ENCODE assay signal across 8 cellular contexts in genomic region chr4:118033148-118034060, GRCh38. TPM values are rescaled to one million over a fixed set of nuclear protein-coding genes. Genes with fewer than 3 reads are reported as not detected.
A peak's percentile ranks its signal among the peaks of the same experiment; 100 is the strongest.
DNase-seq lines count a peak whose midpoint lies in the region; ATAC-seq and TF ChIP-seq lines count a peak whose summit lies in the region.

No MANE protein-coding gene starts in this region.

- peak overlapping the region; percentile 52 for H3K4me3 Mint-ChIP-seq in activated T-cell treated with anti-CD3 and anti-CD28 coated beads, Interleukin-2, amount 50 U/mL, for 24 hours

- no peaks in the 10 kb centered on the region for H3K9me3 Mint-ChIP-seq in activated T-cell treated with anti-CD3 and anti-CD28 coated beads, Interleukin-2, amount 50 U/mL, for 24 hours

- peaks cover 39% of the 10 kb centered on the region for H3K27me3 Mint-ChIP-seq in activated T-cell treated with anti-CD3 and anti-CD28 coated beads, Interleukin-2, amount 50 U/mL, for 24 hours

- no peak overlapping the region for H3K9ac ChIP-seq in iPS-15b (ENCODE audit: low read depth, low read length)

- ATAC-seq in gastrocnemius medialis (no peak), HG03108 (IDR thresholded peaks at IDR 0.05; ENCODE audit: unreplicated experiment) (no peak)

- TF ChIP-seq POLR2A in gastrocnemius medialis (IDR thresholded peaks at IDR 0.05): no peak

- peak overlapping the region; percentile 58 for H3K4me3 ChIP-seq in iPS-15b (ENCODE audit: low read depth, low read length)
- peak overlapping the region in 3 of 4 donors; percentile 33 to 44 (median 38) for H3K4me3 ChIP-seq in gastrocnemius medialis

- H3K4me1 Mint-ChIP-seq in activated T-cell treated with anti-CD3 and anti-CD28 coated beads, Interleukin-2, amount 50 U/mL, for 24 hours (ENCODE audit: low read depth): peaks cover 11% of the 10 kb centered on the region

- H3K27ac Mint-ChIP-seq in activated T-cell treated with anti-CD3 and anti-CD28 coated beads, Interleukin-2, amount 50 U/mL, for 24 hours: no peak overlapping the region

- no peak for DNase-seq in activated T-cell treated with anti-CD3 and anti-CD28 coated beads, Interleukin-2, amount 50 U/mL, for 24 hours
- no peak for DNase-seq in activated T-cell treated with anti-CD3 and anti-CD28 coated beads for 4 hours
- DNase-seq in NCI-H2227 (lab: John Stamatoyannopoulos, UW; ENCODE audit: unreplicated experiment): peak; percentile 83
- peak; percentile 76 for DNase-seq in astrocyte of the hippocampus (ENCODE audit: low read depth, low spot score)
- DNase-seq in gastrocnemius medialis: no peak
- no peak for DNase-seq in OCI-M2 (lab: John Stamatoyannopoulos, UW; ENCODE audit: unreplicated experiment)

- no peak for TF ChIP-seq CTCF in gastrocnemius medialis (IDR thresholded peaks at IDR 0.05 in 4 of 5, conservative IDR thresholded peaks at IDR 0.05 in 1 of 5)

- H3K27me3 ChIP-seq in iPS-15b (ENCODE audit: control insufficient read depth, insufficient read depth, low read length): peaks cover 4% of the 10 kb centered on the region
- H3K27me3 ChIP-seq in gastrocnemius medialis: peaks cover 19 to 41% (median 20%) of the 10 kb centered on the region in 3 donors

- in situ Hi-C loops in gastrocnemius medialis (cut with MboI; ENCODE audit: low sequenced_read_pairs in 4 of 4): no loop called here

- H3K4me1 ChIP-seq in iPS-15b (ENCODE audit: control insufficient read depth, insufficient read depth, low read length) (no peaks in the 10 kb centered on the region), gastrocnemius medialis (no peaks in the 10 kb centered on the region)

- H3K9me3 ChIP-seq in iPS-15b (ENCODE audit: control insufficient read depth, insufficient read depth, low read length) (no peaks in the 10 kb centered on the region), gastrocnemius medialis (no peaks in the 10 kb centered on the region)

- intact Hi-C loops in gastrocnemius medialis (cut with DNase I; ENCODE audit: low total_unique reads): no loop called here

- no peak overlapping the region for H3K27ac ChIP-seq in gastrocnemius medialis

- H3K36me3 Mint-ChIP-seq in activated T-cell treated with anti-CD3 and anti-CD28 coated beads, Interleukin-2, amount 50 U/mL, for 24 hours (ENCODE audit: low read depth): no peaks in the 10 kb centered on the region

- H3K36me3 ChIP-seq in iPS-15b (ENCODE audit: control insufficient read depth, insufficient read depth, low read length) (no peaks in the 10 kb centered on the region), gastrocnemius medialis (no peaks in the 10 kb centered on the region)

RNA-seq across cellular contexts. Expression of gene NDST3, which starts 0.9 kb away (rescaled TPM):
- under 1 TPM in 1 of 4 donors, not detected in 3; 0.13 TPM for total RNA-seq in gastrocnemius medialis

Comparison
In these comparisons a context has a peak if more than half of its experiments do, and no peak if none do; other contexts are left out.
1. DNase-seq: peak in NCI-H2227 (single experiment) and astrocyte of the hippocampus (single experiment); none in activated T-cell treated with anti-CD3 and anti-CD28 coated beads, Interleukin-2, amount 50 U/mL, for 24 hours (single experiment), activated T-cell treated with anti-CD3 and anti-CD28 coated beads for 4 hours (single experiment), gastrocnemius medialis (0 of 2) and OCI-M2 (single experiment).